16 cellular contexts compared by ENCODE assay signal in the genomic region with DNA sequence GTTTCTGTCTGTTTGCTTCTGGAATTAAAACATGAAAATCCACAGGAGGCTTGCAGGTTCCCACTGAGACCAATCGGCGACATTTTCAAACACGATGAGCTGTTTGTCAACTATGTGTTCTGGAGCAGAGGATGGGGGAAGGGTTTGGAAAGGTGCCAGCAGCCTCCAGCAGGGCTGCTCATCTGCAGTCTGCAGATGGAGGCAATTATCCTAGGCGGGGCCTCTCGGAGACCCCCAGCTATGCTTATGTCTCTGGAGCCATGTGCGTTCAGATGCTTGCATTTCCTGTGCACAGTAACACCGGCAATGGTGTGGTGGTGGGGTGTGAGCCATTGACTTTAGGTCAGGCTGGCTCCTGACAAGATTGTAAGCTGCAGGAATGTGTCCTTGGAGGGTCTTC. TPM values are rescaled to one million over a fixed set of nuclear protein-coding genes. Genes with fewer than 3 reads are reported as not detected.
DNase-seq lines count a peak whose midpoint lies in the region; ATAC-seq, FAIRE-seq and TF ChIP-seq lines count a peak whose summit lies in the region.
"Had no signal": no experiment of that assay in that cellular context is flagged by ENCODE, and none has a peak within 500 bp of the region (broad histone marks: within the 10 kb centered on the region; RNA-seq: fewer than 3 reads in every experiment).

No MANE protein-coding gene starts in this region.

- no peaks in the 10 kb centered on the region for H3K9me3 Mint-ChIP-seq in brain

- H3K23ac ChIP-seq in mesenchymal stem cell (ENCODE audit: low read length in 2 of 2), result no peak overlapping the region

- peaks cover 38% of the 10 kb centered on the region for H3K27me3 Mint-ChIP-seq in brain

- no peak overlapping the region for H3K27ac ChIP-seq in HEK293 (ENCODE audit: extremely low read depth, low read depth, low read length)
- peak overlapping the region; percentile 62 for H3K27ac ChIP-seq in mesenchymal stem cell (ENCODE audit: low read length, poor library complexity, severe bottlenecking)
- H3K27ac ChIP-seq in pancreas, result no peak overlapping the region
- H3K27ac ChIP-seq: ascending aorta, C4-2B, gastroesophageal sphincter, neutrophil, transverse colon had no signal

- H3K9ac ChIP-seq in mesenchymal stem cell (ENCODE audit: low read length), result no peak overlapping the region

- POLR2A ChIA-PET in HEK293 (lab: Yijun Ruan, JAX), result no interaction called here

- no peak for FAIRE-seq in pancreas (lab: Jason Lieb, UNC)
- FAIRE-seq: GM12891 had no signal

- DNase-seq in NCI-H2227 (lab: John Stamatoyannopoulos, UW; ENCODE audit: unreplicated experiment), result peak; percentile 93
- peak; percentile 6 for DNase-seq in mesenchymal stem cell
- DNase-seq in pancreas, result no peak
- DNase-seq in activated gamma-delta T cell (lab: John Stamatoyannopoulos, UW), result no peak
- no peak for DNase-seq in RPMI8226
- DNase-seq: activated gamma-delta T cell treated with Interleukin-2 at 50 U/mL for 16 hours; stimulated activated CD4-positive, alpha-beta T cell treated with anti-CD3 and anti-CD28 coated beads, Interleukin-4, amount 100 ng/mL, for 24 hours; transverse colon had no signal

- H3K4me3 ChIP-seq in HEK293 (ENCODE audit: low read depth, low read length), result no peak overlapping the region
- H3K4me3 ChIP-seq in mesenchymal stem cell (ENCODE audit: insufficient read depth in 1 of 2, low read depth in 1 of 2, low read length in 2 of 2), result no peak overlapping the region
- no peak overlapping the region for H3K4me3 ChIP-seq in pancreas
- H3K4me3 ChIP-seq: ascending aorta, gastroesophageal sphincter, transverse colon had no signal

- no peak overlapping the region for H2BK15ac ChIP-seq in mesenchymal stem cell (ENCODE audit: low read depth, poor library complexity, severe bottlenecking)

- H3K9me3 ChIP-seq in HEK293 (ENCODE audit: control insufficient read depth, insufficient read depth, low read depth, low read length) (no peaks in the 10 kb centered on the region), mesenchymal stem cell (ENCODE audit: control insufficient read depth, low read length) (no peaks in the 10 kb centered on the region), pancreas (no peaks in the 10 kb centered on the region)
- H3K9me3 ChIP-seq: ascending aorta, neutrophil, transverse colon had no signal

- peak overlapping the region in 4 of 5 experiments; percentile 23 to 88 (median 53) for H3K27ac Mint-ChIP-seq in brain

- H3K36me3 ChIP-seq in HEK293 (ENCODE audit: control insufficient read depth in 2 of 2, insufficient read depth in 1 of 2, low read length in 2 of 2) (no peaks in the 10 kb centered on the region), mesenchymal stem cell (ENCODE audit: control insufficient read depth in 1 of 2, insufficient read depth in 2 of 2, low read depth in 1 of 2, low read length in 2 of 2) (no peaks in the 10 kb centered on the region), pancreas (no peaks in the 10 kb centered on the region)
- H3K36me3 ChIP-seq: ascending aorta, gastroesophageal sphincter, neutrophil, transverse colon had no signal

- no peak overlapping the region for H3K14ac ChIP-seq in mesenchymal stem cell (ENCODE audit: low read length in 2 of 2)

- no peak overlapping the region for H3K4me3 Mint-ChIP-seq in brain

- H4K91ac ChIP-seq in mesenchymal stem cell (ENCODE audit: low read length), result no peak overlapping the region

- WGBS in mesenchymal stem cell, result 6% methylated on average over 7 of the region's 7 CpGs
- WGBS in pancreas, 2 donors, result 11 to 12% methylated on average over 7 of the region's 7 CpGs

- H3K4me1 Mint-ChIP-seq in brain, result peaks cover 18% of the 10 kb centered on the region

- H3K4ac ChIP-seq in mesenchymal stem cell (ENCODE audit: low read depth in 1 of 2, low read length in 2 of 2), result no peak overlapping the region

- no peaks in the 10 kb centered on the region for H3K4me1 ChIP-seq in HEK293 (ENCODE audit: control insufficient read depth, insufficient read depth, low read length)
- H3K4me1 ChIP-seq in mesenchymal stem cell (ENCODE audit: control insufficient read depth, insufficient read depth, low read depth, low read length), result peaks cover 18% of the 10 kb centered on the region
- H3K4me1 ChIP-seq in pancreas, result no peaks in the 10 kb centered on the region
- H3K4me1 ChIP-seq: ascending aorta, gastroesophageal sphincter, transverse colon had no signal

- no peak overlapping the region for H2AK5ac ChIP-seq in mesenchymal stem cell (ENCODE audit: low read length, severe bottlenecking)

- H3K27me3 ChIP-seq in mesenchymal stem cell (ENCODE audit: control insufficient read depth in 1 of 2, insufficient read depth in 1 of 2, low read length in 2 of 2) (peaks cover 0 to 35% of the 10 kb centered on the region in 2 experiments), pancreas (peaks cover 0 to 10% (median 0%) of the 10 kb centered on the region in 4 donors)
- H3K27me3 ChIP-seq: ascending aorta had no signal

- no peak overlapping the region for H2BK12ac ChIP-seq in mesenchymal stem cell (ENCODE audit: low read length in 2 of 2)

- H3K18ac ChIP-seq in mesenchymal stem cell (ENCODE audit: low read depth in 1 of 2, low read length in 2 of 2), result no peak overlapping the region

- no peaks in the 10 kb centered on the region for H3K79me1 ChIP-seq in mesenchymal stem cell (replicated peaks; ENCODE audit: low read length, poor library complexity, severe bottlenecking)

- H2AFZ ChIP-seq in mesenchymal stem cell (ENCODE audit: low read depth, low read length), result no peak overlapping the region

- H3K36me3 Mint-ChIP-seq in brain, result no peaks in the 10 kb centered on the region

- TF ChIP-seq CTCF in HEK293 (tag by site-specific recombination; IDR thresholded peaks at IDR 0.05) (no peak), brain (conservative IDR thresholded peaks at IDR 0.05) (no peak), pancreas (IDR thresholded peaks at IDR 0.05) (no peak)

- no peak overlapping the region for H2BK120ac ChIP-seq in mesenchymal stem cell (ENCODE audit: low read depth, low read length)

- intact Hi-C loops in pancreas (cut with DNase I), result no loop called here

- ATAC-seq in pancreas, result no peak
- ATAC-seq: gastroesophageal sphincter had no signal

- CTCF ChIA-PET in HEK293 (lab: Yijun Ruan, JAX), result interaction anchor here (0.6 kb wide), 1 partner anchor 130 kb away, joined by 5 read pairs; no protein-coding TSS in a partner anchor

- H2BK5ac ChIP-seq in mesenchymal stem cell (ENCODE audit: low read depth, low read length, poor library complexity, severe bottlenecking), result no peak overlapping the region

- no peak overlapping the region for H4K8ac ChIP-seq in mesenchymal stem cell (ENCODE audit: low read length)

- no peak overlapping the region for H3K4me2 ChIP-seq in mesenchymal stem cell (ENCODE audit: low read length, poor library complexity, severe bottlenecking)

TF ChIP-seq in HEK293, 187 proteins besides CTCF, POLR2A, EP300 and RAD21:
- peak; percentile 74 for TF ChIP-seq GLIS1 (tag by site-specific recombination; IDR thresholded peaks at IDR 0.05)
- TF ChIP-seq ZIC2 (tag by site-specific recombination; IDR thresholded peaks at IDR 0.05), result peak; percentile 34; the same call in 1 of the 2 replicates
- no peak for TF ChIP-seq ZNF121 (tag by site-specific recombination; IDR thresholded peaks at IDR 0.05)

RNA-seq across cellular contexts. Expression of gene RPH3A, which starts 51.7 kb away (rescaled TPM):
- polyA plus RNA-seq in brain (ENCODE audit: insufficient read depth, low read depth, low replicate concordance), result 30.7 TPM
- not detected for polyA plus RNA-seq in mesenchymal stem cell (2013, experiment 1 of 2)
- not detected for polyA plus RNA-seq in mesenchymal stem cell (2013, experiment 2 of 2)
- total RNA-seq in pancreas, result under 1 TPM in 5 of 6 donors, not detected in 1; 0.09 to 0.40 (median 0.20) TPM
- under 1 TPM in 1 of 2 donors, not detected in 1; 0.05 TPM for polyA plus RNA-seq in pancreas
- total RNA-seq: activated CD8-positive, alpha-beta memory T cell treated with anti-CD3 and anti-CD28 coated beads for 36 hours; ascending aorta had no signal

Comparison
In these comparisons a context has a peak if more than half of its experiments do, and no peak if none do; other contexts are left out.
1. DNase-seq: peak in NCI-H2227 (single experiment) and mesenchymal stem cell (single experiment); none in pancreas (0 of 6), activated gamma-delta T cell (single experiment) and RPMI8226 (single experiment).
2. RNA of gene RPH3A, which starts 51.7 kb away (polyA plus RNA-seq): 30.7 TPM in brain (single experiment); 0.05 TPM in pancreas; every median in the first group is over 10 times any median in the second.